In the genomic region with DNA sequence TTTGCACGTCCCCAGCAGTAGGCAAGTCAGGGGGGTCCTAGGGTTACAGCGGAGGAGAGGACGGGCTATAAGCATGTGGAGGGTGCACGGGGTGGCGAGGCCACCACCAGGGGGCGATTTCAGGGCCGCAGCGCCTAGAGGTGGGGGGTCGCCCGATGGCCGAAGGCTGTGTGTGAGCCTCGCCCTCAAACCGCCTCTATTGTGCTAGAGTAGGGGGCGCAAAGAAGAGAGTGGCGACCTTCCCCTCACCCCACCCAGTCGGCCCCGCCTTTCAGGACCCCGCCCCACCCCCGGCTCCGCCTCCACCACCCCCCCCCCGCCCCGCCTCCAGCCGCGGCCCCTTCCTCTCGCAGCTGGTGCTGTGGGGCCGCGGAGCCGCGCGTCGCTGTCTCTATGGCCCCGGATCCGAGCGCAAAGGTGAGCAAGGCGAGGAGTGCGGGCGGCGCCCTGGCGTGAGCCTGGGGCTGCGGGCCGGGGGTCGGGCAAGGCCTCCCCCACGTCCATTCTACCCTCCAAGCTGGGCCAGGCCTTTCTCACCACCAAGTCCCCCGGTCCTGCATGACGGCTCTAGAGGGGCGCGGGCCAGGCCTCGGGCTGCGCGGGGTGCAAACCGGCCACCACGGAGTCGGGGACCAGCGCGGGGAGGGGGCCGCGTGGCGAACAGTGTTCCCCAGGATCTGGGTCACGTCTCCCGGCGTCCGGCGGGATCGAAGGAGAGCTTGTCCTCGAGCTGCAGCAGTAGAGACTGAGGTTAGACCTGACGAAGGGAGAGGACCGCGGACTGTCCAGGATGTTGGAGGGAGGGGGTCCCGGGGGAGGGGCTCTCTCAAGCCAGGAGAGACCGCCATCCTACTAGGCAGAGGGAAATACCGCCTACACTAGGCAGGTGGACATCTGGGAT, we compare ENCODE assay signal across 8 cellular contexts. TPM values are rescaled to one million over a fixed set of nuclear protein-coding genes. Genes with fewer than 3 reads are reported as not detected.
DNase-seq lines count a peak whose midpoint lies in the region; ATAC-seq and TF ChIP-seq lines count a peak whose summit lies in the region.

A gene with protein sequence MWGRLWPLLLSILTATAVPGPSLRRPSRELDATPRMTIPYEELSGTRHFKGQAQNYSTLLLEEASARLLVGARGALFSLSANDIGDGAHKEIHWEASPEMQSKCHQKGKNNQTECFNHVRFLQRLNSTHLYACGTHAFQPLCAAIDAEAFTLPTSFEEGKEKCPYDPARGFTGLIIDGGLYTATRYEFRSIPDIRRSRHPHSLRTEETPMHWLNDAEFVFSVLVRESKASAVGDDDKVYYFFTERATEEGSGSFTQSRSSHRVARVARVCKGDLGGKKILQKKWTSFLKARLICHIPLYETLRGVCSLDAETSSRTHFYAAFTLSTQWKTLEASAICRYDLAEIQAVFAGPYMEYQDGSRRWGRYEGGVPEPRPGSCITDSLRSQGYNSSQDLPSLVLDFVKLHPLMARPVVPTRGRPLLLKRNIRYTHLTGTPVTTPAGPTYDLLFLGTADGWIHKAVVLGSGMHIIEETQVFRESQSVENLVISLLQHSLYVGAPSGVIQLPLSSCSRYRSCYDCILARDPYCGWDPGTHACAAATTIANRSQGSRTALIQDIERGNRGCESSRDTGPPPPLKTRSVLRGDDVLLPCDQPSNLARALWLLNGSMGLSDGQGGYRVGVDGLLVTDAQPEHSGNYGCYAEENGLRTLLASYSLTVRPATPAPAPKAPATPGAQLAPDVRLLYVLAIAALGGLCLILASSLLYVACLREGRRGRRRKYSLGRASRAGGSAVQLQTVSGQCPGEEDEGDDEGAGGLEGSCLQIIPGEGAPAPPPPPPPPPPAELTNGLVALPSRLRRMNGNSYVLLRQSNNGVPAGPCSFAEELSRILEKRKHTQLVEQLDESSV (plus strand): TSS at position 330 of the 901 bp plus-strand sequence. CDS start 3,409 bp downstream, outside the sequence.

- peak; percentile 51 for DNase-seq in activated naive CD4-positive, alpha-beta T cell treated with anti-CD3 and anti-CD28 coated beads, Interleukin-2, amount 50 U/mL, for 16 hours
- DNase-seq in heart left ventricle: peak in 2 of 5 donors; percentile 45 to 53
- peak; percentile 83 for DNase-seq in posterior vena cava (ENCODE audit: low spot score)
- no peak for DNase-seq in DMS79 treated with DMSO at 0.1 percent for 48 hours (lab: John Stamatoyannopoulos, UW)
- DNase-seq in middle frontal gyrus (ENCODE audit: extremely low spot score, low spot score): no peak

- peaks cover 7% of the 10 kb centered on the region for H3K4me1 ChIP-seq in OCI-LY1 (ENCODE audit: insufficient read depth, low read length, severe bottlenecking)
- peaks cover 0 to 17% (median 14%) of the 10 kb centered on the region in 12 donors for H3K4me1 ChIP-seq in heart left ventricle

- H3K27me3 ChIP-seq in OCI-LY1 (ENCODE audit: insufficient read depth, low read length) (no peaks in the 10 kb centered on the region), heart left ventricle (peaks cover 0 to 5% (median 0%) of the 10 kb centered on the region in 9 donors)

- no peak within 1 kb of the TSS for H2AFZ ChIP-seq in OCI-LY1 (ENCODE audit: low read length)

- WGBS in heart left ventricle, 4 donors: 1 to 3% (median 2%) methylated on average over 22 to 71 of the region's 71 CpGs

- H3K9me3 ChIP-seq in OCI-LY1 (ENCODE audit: low read length) (no peaks in the 10 kb centered on the region), heart left ventricle (no peaks in the 10 kb centered on the region)

- no peak for TF ChIP-seq POLR2A in heart left ventricle (IDR thresholded peaks at IDR 0.05)

- no peaks in the 10 kb centered on the region for H4K20me1 ChIP-seq in OCI-LY1 (ENCODE audit: insufficient read depth, low read length)

- ATAC-seq in GM19372 (IDR thresholded peaks at IDR 0.05; ENCODE audit: low read depth, unreplicated experiment): peak; percentile 51
- ATAC-seq in heart left ventricle: peak; percentile 50 to 80 (median 73)

- intact Hi-C loops in heart left ventricle (cut with DNase I) (loop anchor here in 4 of 10 donors (2.0 kb wide), 2 partner anchors 43 to 45 kb away; no protein-coding TSS in a partner anchor), posterior vena cava (cut with DNase I) (no loop called here)

- TF ChIP-seq CTCF in C4-2B (conservative IDR thresholded peaks at IDR 0.05) (peak; percentile 40), OCI-LY1 (IDR thresholded peaks at IDR 0.05; ENCODE audit: low read length) (peak; percentile 51; the same call in 1 of the 2 replicates), heart left ventricle (IDR thresholded peaks at IDR 0.05) (peak; percentile 58 to 79 (median 66))

- H3K36me3 ChIP-seq in OCI-LY1 (ENCODE audit: insufficient read depth, low read length): no peaks in the 10 kb centered on the region
- H3K36me3 ChIP-seq in heart left ventricle: peaks cover 0 to 25% (median 18%) of the 10 kb centered on the region in 9 donors

- no peak within 1 kb of the TSS for H3K27ac ChIP-seq in C4-2B
- H3K27ac ChIP-seq in OCI-LY1 (ENCODE audit: low read depth, low read length, poor library complexity, severe bottlenecking): no peak within 1 kb of the TSS
- H3K27ac ChIP-seq in heart left ventricle: peak within 1 kb of the TSS in 1 of 12 donors; percentile 9

- no peaks in the 10 kb centered on the region for H3K9me2 ChIP-seq in OCI-LY1 (ENCODE audit: low read depth, low read length)

- peak within 1 kb of the TSS; percentile 61 for H3K4me3 ChIP-seq in OCI-LY1 (ENCODE audit: low read depth, low read length, poor library complexity, severe bottlenecking)
- peak within 1 kb of the TSS; percentile 47 to 75 (median 62) for H3K4me3 ChIP-seq in heart left ventricle

- no peaks in the 10 kb centered on the region for H3F3A ChIP-seq in OCI-LY1 (ENCODE audit: insufficient read depth, low read length)

- H3K79me2 ChIP-seq in OCI-LY1 (ENCODE audit: insufficient read depth, low read length): no peaks in the 10 kb centered on the region

- H3K9ac ChIP-seq in OCI-LY1 (ENCODE audit: low read length): peak within 1 kb of the TSS; percentile 51; the same call in 1 of the 2 replicates

- peak within 1 kb of the TSS; percentile 85 for H3K4me2 ChIP-seq in OCI-LY1 (ENCODE audit: low read length)

RNA-seq across cellular contexts. Expression of the gene that starts here (rescaled TPM):
- total RNA-seq in heart left ventricle: 1 to 10 TPM in 5 of 9 donors, under 1 TPM in 4; 0.53 to 1.8 (median 1.1) TPM
- under 1 TPM; 0.22 to 0.88 TPM for polyA plus RNA-seq in heart left ventricle
- 1 to 10 TPM; 1.1 to 1.6 TPM for total RNA-seq in posterior vena cava

Comparison
In these comparisons a context has a peak if more than half of its experiments do, and no peak if none do; other contexts are left out.
1. DNase-seq: peak in activated naive CD4-positive, alpha-beta T cell treated with anti-CD3 and anti-CD28 coated beads, Interleukin-2, amount 50 U/mL, for 16 hours (single experiment) and posterior vena cava (single experiment); none in DMS79 treated with DMSO at 0.1 percent for 48 hours (single experiment) and middle frontal gyrus (single experiment).
2. Peak in every context shown above with its lines, with median percentiles within 50 percentile points of each other: CTCF ChIP-seq.